ENCODE assay signal across 8 cellular contexts in the genomic region with DNA sequence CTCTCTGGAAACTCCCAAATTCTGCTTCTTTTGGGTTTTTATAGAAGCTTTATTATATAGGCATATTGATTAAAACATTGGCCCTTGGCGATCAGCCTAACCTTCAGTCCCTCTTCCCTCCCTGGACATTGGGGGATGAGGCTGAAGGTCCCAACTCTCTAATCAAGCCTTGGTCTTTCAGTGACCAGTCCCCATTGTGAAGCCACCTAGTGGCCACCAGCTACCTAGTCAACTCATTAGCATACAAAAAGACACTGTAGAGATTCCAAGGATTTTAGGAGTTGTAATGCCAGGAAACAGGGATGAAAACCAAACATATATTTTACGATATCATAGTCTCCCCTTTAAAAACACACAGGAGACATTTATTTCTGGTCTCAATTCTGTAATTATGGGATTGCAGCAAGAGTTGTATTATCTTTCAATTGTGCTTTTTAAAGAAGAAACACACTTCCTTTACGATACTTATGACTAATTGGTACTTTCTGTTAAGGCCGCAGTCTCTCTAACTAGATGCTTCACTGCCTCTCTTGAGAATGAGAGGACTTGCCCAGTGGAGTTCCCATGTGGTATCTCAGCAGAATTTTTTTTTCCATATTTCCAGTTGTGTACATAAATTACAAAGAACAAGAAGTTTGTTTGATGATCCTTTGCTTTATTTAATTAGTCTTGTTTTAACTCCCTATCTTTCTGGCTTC. TPM values are rescaled to one million over a fixed set of nuclear protein-coding genes. Genes with fewer than 3 reads are reported as not detected.
DNase-seq lines count a peak whose midpoint lies in the region; ATAC-seq lines count a peak whose summit lies in the region.

No MANE protein-coding gene starts in this region.

- no peaks in the 10 kb centered on the region for H3K27me3 Mint-ChIP-seq in T-cell

- CTCF ChIA-PET in T-cell (lab: Charles Lee): no interaction called here

- H3K36me3 Mint-ChIP-seq in T-cell: no peaks in the 10 kb centered on the region

- POLR2A ChIA-PET in T-cell (lab: Charles Lee): no interaction called here

- H3K27ac Mint-ChIP-seq in T-cell: no peak overlapping the region

- ATAC-seq in GM21360 (IDR thresholded peaks at IDR 0.05; ENCODE audit: unreplicated experiment) (peak; percentile 100), HG03442 (IDR thresholded peaks at IDR 0.05; ENCODE audit: unreplicated experiment) (peak; percentile 100), T-cell (replicated peaks in 1 of 4) (no peak)

- DNase-seq in SHP77 (lab: John Stamatoyannopoulos, UW) (peak; percentile 11 to 12), SHP77 treated with DMSO at 0.1 percent for 48 hours (lab: John Stamatoyannopoulos, UW) (no peak), UCSD-AML1 (lab: John Stamatoyannopoulos, UW; ENCODE audit: unreplicated experiment) (peak; percentile 5), inferior parietal cortex (ENCODE audit: extremely low spot score) (peak; percentile 34), T-cell (no peak)
- no peak for DNase-seq in activated CD4-positive, CD25-positive, alpha-beta regulatory T cell treated with anti-CD3 and anti-CD28 coated beads, Interleukin-2, amount 50 U/mL, for 72 hours

- H3K9me3 Mint-ChIP-seq in T-cell: no peaks in the 10 kb centered on the region

- no peak overlapping the region for H3K4me3 Mint-ChIP-seq in T-cell

- H3K4me1 Mint-ChIP-seq in T-cell: no peaks in the 10 kb centered on the region

RNA-seq across cellular contexts. Expression of gene WDR17, which starts 58.2 kb away (rescaled TPM):
- 1 to 10 TPM in 2 of 5 donors, under 1 TPM in 3; 0.92 to 2.0 (median 0.98) TPM for total RNA-seq in T-cell

Comparison
In these comparisons a context has a peak if more than half of its experiments do, and no peak if none do; other contexts are left out.
1. DNase-seq: peak in SHP77 (2 of 2), UCSD-AML1 (single experiment) and inferior parietal cortex (single experiment); none in SHP77 treated with DMSO at 0.1 percent for 48 hours (single experiment), T-cell (0 of 34) and activated CD4-positive, CD25-positive, alpha-beta regulatory T cell treated with anti-CD3 and anti-CD28 coated beads, Interleukin-2, amount 50 U/mL, for 72 hours (single experiment).
2. ATAC-seq: peak in GM21360 (single experiment) and HG03442 (single experiment); none in T-cell (0 of 4).